In genomic region chr7:123140561-123140960, GRCh38 we compare ENCODE assay signal across 2 cellular contexts.
TF ChIP-seq lines count a peak whose summit lies in the region.

No MANE protein-coding gene starts in this region.

TF ChIP-seq in HepG2, 621 proteins besides CTCF, POLR2A, EP300 and RAD21:
- TF ChIP-seq MAFK (conservative IDR thresholded peaks at IDR 0.05 in 1 of 2, IDR thresholded peaks at IDR 0.05 in 1 of 2; ENCODE audit: low read length in 2 of 2), result peak; percentile 57 to 60; a peak in 3 of 4 replicates
- TF ChIP-seq ZBTB44 (CRISPR knock-in tag; IDR thresholded peaks at IDR 0.05), result no peak
- TF ChIP-seq ISX (CRISPR knock-in tag; conservative IDR thresholded peaks at IDR 0.05), result no peak
- no peak for TF ChIP-seq ZNF232 (CRISPR knock-in tag; IDR thresholded peaks at IDR 0.05; ENCODE audit: borderline replicate concordance)
- TF ChIP-seq ZNF501 (CRISPR knock-in tag; IDR thresholded peaks at IDR 0.05), result no peak
- TF ChIP-seq, protein P1, sequence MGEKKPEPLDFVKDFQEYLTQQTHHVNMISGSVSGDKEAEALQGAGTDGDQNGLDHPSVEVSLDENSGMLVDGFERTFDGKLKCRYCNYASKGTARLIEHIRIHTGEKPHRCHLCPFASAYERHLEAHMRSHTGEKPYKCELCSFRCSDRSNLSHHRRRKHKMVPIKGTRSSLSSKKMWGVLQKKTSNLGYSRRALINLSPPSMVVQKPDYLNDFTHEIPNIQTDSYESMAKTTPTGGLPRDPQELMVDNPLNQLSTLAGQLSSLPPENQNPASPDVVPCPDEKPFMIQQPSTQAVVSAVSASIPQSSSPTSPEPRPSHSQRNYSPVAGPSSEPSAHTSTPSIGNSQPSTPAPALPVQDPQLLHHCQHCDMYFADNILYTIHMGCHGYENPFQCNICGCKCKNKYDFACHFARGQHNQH (CRISPR knock-in tag; IDR thresholded peaks at IDR 0.05), result no peak
- no peak for TF ChIP-seq SP1 (IDR thresholded peaks at IDR 0.05)
- TF ChIP-seq SP1 (CRISPR knock-in tag; IDR thresholded peaks at IDR 0.05), result no peak
- TF ChIP-seq MAFF (IDR thresholded peaks at IDR 0.05; ENCODE audit: low read depth, low read length), result peak; percentile 57; the same call in 1 of the 2 replicates
- TF ChIP-seq CCDC6 (CRISPR knock-in tag; IDR thresholded peaks at IDR 0.05), result no peak
- no peak for TF ChIP-seq ATF3 (CRISPR knock-in tag; IDR thresholded peaks at IDR 0.05)
- no peak for TF ChIP-seq ZNF230 (CRISPR knock-in tag; IDR thresholded peaks at IDR 0.05)
- TF ChIP-seq ZNF83 (CRISPR knock-in tag; IDR thresholded peaks at IDR 0.05; ENCODE audit: borderline replicate concordance), result no peak
- TF ChIP-seq SCMH1 (CRISPR knock-in tag; IDR thresholded peaks at IDR 0.05; ENCODE audit: borderline replicate concordance), result no peak
- no peak for TF ChIP-seq DMAP1 (CRISPR knock-in tag; IDR thresholded peaks at IDR 0.05)
- TF ChIP-seq KLF15 (CRISPR knock-in tag; IDR thresholded peaks at IDR 0.05; ENCODE audit: borderline replicate concordance), result no peak

TF ChIP-seq in IMR-90, 13 proteins besides CTCF, POLR2A, EP300 and RAD21:
- no peak for TF ChIP-seq NFE2L2 (IDR thresholded peaks at IDR 0.05; ENCODE audit: low read depth, low read length)
- TF ChIP-seq RCOR1 (IDR thresholded peaks at IDR 0.05; ENCODE audit: insufficient replicate concordance, low read length), result no peak
- TF ChIP-seq MAFK (IDR thresholded peaks at IDR 0.05; ENCODE audit: low read depth, low read length), result peak; percentile 49; the same call in 1 of the 2 replicates
